ENCODE assay signal across 14 cellular contexts in the genomic region with DNA sequence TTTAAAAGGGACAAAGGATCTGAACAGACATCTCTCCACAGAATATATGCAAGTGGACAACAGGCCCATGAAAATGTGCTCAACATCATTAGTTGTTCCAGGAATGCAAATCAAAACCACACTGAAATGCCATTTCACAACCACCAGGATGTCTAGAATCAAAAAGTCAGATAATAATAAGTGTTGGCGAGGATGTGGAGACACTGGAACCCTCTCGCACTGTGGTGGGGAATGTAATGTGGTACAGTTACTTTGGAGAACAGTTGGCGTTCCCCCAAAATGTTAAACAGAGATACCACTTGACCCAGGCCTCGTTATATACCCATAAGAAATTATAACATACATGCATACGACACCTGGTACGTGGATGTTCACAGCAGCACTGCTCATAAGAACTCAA. TPM values are rescaled to one million over a fixed set of nuclear protein-coding genes. Genes with fewer than 3 reads are reported as not detected.
DNase-seq lines count a peak whose midpoint lies in the region; ATAC-seq and TF ChIP-seq lines count a peak whose summit lies in the region.
"Had no signal": no experiment of that assay in that cellular context is flagged by ENCODE, and none has a peak within 500 bp of the region (broad histone marks: within the 10 kb centered on the region; RNA-seq: fewer than 3 reads in every experiment).

No MANE protein-coding gene starts in this region.

- H3K27ac ChIP-seq in CD4-positive, alpha-beta T cell (ENCODE audit: low read depth, low read length) = peak overlapping the region; percentile 33
- H3K27ac ChIP-seq in thymus (ENCODE audit: low read depth) = peak overlapping the region; percentile 43
- H3K27ac ChIP-seq: HL-60 had no signal

- intact Hi-C loops in activated naive CD4-positive, alpha-beta T cell treated with anti-CD3 and anti-CD28 coated beads for 36 hours (cut with micrococcal nuclease) = no loop called here
- intact Hi-C loops in CD4-positive, alpha-beta T cell (cut with DNase I, micrococcal nuclease) = no loop called here

- H3K9me3 ChIP-seq in CD4-positive, alpha-beta T cell (ENCODE audit: control insufficient read depth, low read length) = no peaks in the 10 kb centered on the region
- H3K9me3 ChIP-seq in T-helper 17 cell (ENCODE audit: control insufficient read depth, low read length, poor library complexity, severe bottlenecking) = no peaks in the 10 kb centered on the region
- peaks cover 2% of the 10 kb centered on the region for H3K9me3 ChIP-seq in thymus (ENCODE audit: control insufficient read depth)
- H3K9me3 ChIP-seq: HAP-1 had no signal

- no peaks in the 10 kb centered on the region for H3K36me3 ChIP-seq in thymus (ENCODE audit: control insufficient read depth, insufficient read depth)
- H3K36me3 ChIP-seq: HAP-1 had no signal

- TF ChIP-seq CTCF in CD4-positive, alpha-beta T cell (IDR thresholded peaks at IDR 0.05) = no peak

- H3K27me3 ChIP-seq in CD4-positive, alpha-beta T cell (ENCODE audit: control insufficient read depth, insufficient read depth, low read length) = no peaks in the 10 kb centered on the region
- no peaks in the 10 kb centered on the region for H3K27me3 ChIP-seq in thymus (ENCODE audit: control insufficient read depth, insufficient read depth)

- H3K36me3 Mint-ChIP-seq in activated naive CD4-positive, alpha-beta T cell treated with anti-CD3 and anti-CD28 coated beads, Interleukin-2, amount 50 U/mL, for 24 hours = peaks cover 13% of the 10 kb centered on the region
- peaks cover 8% of the 10 kb centered on the region for H3K36me3 Mint-ChIP-seq in activated naive CD4-positive, alpha-beta T cell treated with anti-CD3 and anti-CD28 coated beads for 36 hours (ENCODE audit: low read depth)
- peaks cover 17% of the 10 kb centered on the region for H3K36me3 Mint-ChIP-seq in CD4-positive, alpha-beta T cell (ENCODE audit: low read depth)
- peaks cover 9% of the 10 kb centered on the region for H3K36me3 Mint-ChIP-seq in T-helper 17 cell (ENCODE audit: low read depth)

- peaks cover 41% of the 10 kb centered on the region for H3K4me1 ChIP-seq in thymus (ENCODE audit: control insufficient read depth, insufficient read depth, low read length)
- H3K4me1 ChIP-seq: HAP-1 had no signal

- peak overlapping the region; percentile 67 for H3K4me3 Mint-ChIP-seq in activated naive CD4-positive, alpha-beta T cell treated with anti-CD3 and anti-CD28 coated beads, Interleukin-2, amount 50 U/mL, for 24 hours
- no peak overlapping the region for H3K4me3 Mint-ChIP-seq in activated naive CD4-positive, alpha-beta T cell treated with anti-CD3 and anti-CD28 coated beads for 36 hours
- H3K4me3 Mint-ChIP-seq in CD4-positive, alpha-beta T cell = no peak overlapping the region
- peak overlapping the region; percentile 3 for H3K4me3 Mint-ChIP-seq in T-helper 17 cell
- H3K4me3 Mint-ChIP-seq: HFFc6 had no signal

- ATAC-seq in CD4-positive, alpha-beta T cell (ENCODE audit: poor library complexity) = no peak
- ATAC-seq in T-helper 17 cell = no peak
- no peak for ATAC-seq in HG03378 (IDR thresholded peaks at IDR 0.05; ENCODE audit: unreplicated experiment)

- 97% methylated on average over 6 of the region's 6 CpGs for WGBS in thymus

- CTCF ChIA-PET in activated naive CD4-positive, alpha-beta T cell treated with anti-CD3 and anti-CD28 coated beads for 36 hours (lab: Charles Lee) = interaction anchor here (0.6 kb wide), 1 partner anchor 242 kb away, joined by 3 read pairs; no protein-coding TSS in a partner anchor
- CTCF ChIA-PET in CD4-positive, alpha-beta T cell (lab: Charles Lee) = no interaction called here

- peaks cover 59% of the 10 kb centered on the region for H3K4me1 Mint-ChIP-seq in activated naive CD4-positive, alpha-beta T cell treated with anti-CD3 and anti-CD28 coated beads, Interleukin-2, amount 50 U/mL, for 24 hours
- peaks cover 48% of the 10 kb centered on the region for H3K4me1 Mint-ChIP-seq in activated naive CD4-positive, alpha-beta T cell treated with anti-CD3 and anti-CD28 coated beads for 36 hours (ENCODE audit: low read depth)
- peaks cover 73% of the 10 kb centered on the region for H3K4me1 Mint-ChIP-seq in CD4-positive, alpha-beta T cell (ENCODE audit: low read depth)
- H3K4me1 Mint-ChIP-seq in T-helper 17 cell = peaks cover 34% of the 10 kb centered on the region

- no peak overlapping the region for H3K4me3 ChIP-seq in thymus (ENCODE audit: low read length)
- H3K4me3 ChIP-seq: HAP-1 had no signal

- POLR2A ChIA-PET in CD4-positive, alpha-beta T cell (lab: Charles Lee) = interaction anchor here (3.0 to 5.4 kb wide), 4 partner anchors 15 to 43 kb away, joined by 10 to 104 read pairs (median 25); no protein-coding TSS in a partner anchor

- DNase-seq in activated naive CD4-positive, alpha-beta T cell treated with anti-CD3 and anti-CD28 coated beads for 36 hours = no peak
- DNase-seq in CD4-positive, alpha-beta T cell = no peak
- DNase-seq in T-helper 17 cell (no peak), RKO (ENCODE audit: low spot score) (no peak)
- DNase-seq: 8988T, AML-193, C1 segment of cervical spinal cord, DMS53, HFFc6 had no signal

- no peaks in the 10 kb centered on the region for H3K27me3 Mint-ChIP-seq in activated naive CD4-positive, alpha-beta T cell treated with anti-CD3 and anti-CD28 coated beads, Interleukin-2, amount 50 U/mL, for 24 hours
- no peaks in the 10 kb centered on the region for H3K27me3 Mint-ChIP-seq in activated naive CD4-positive, alpha-beta T cell treated with anti-CD3 and anti-CD28 coated beads for 36 hours (ENCODE audit: low read depth)
- no peaks in the 10 kb centered on the region for H3K27me3 Mint-ChIP-seq in CD4-positive, alpha-beta T cell
- no peaks in the 10 kb centered on the region for H3K27me3 Mint-ChIP-seq in T-helper 17 cell

- no peak overlapping the region for H3K27ac Mint-ChIP-seq in activated naive CD4-positive, alpha-beta T cell treated with anti-CD3 and anti-CD28 coated beads, Interleukin-2, amount 50 U/mL, for 24 hours
- H3K27ac Mint-ChIP-seq in activated naive CD4-positive, alpha-beta T cell treated with anti-CD3 and anti-CD28 coated beads for 36 hours = no peak overlapping the region
- peak overlapping the region; percentile 98 for H3K27ac Mint-ChIP-seq in CD4-positive, alpha-beta T cell
- H3K27ac Mint-ChIP-seq in T-helper 17 cell = peak overlapping the region; percentile 94
- H3K27ac Mint-ChIP-seq: HFFc6 had no signal

- no peaks in the 10 kb centered on the region for H3K9me3 Mint-ChIP-seq in activated naive CD4-positive, alpha-beta T cell treated with anti-CD3 and anti-CD28 coated beads, Interleukin-2, amount 50 U/mL, for 24 hours
- H3K9me3 Mint-ChIP-seq in activated naive CD4-positive, alpha-beta T cell treated with anti-CD3 and anti-CD28 coated beads for 36 hours = peaks cover 2% of the 10 kb centered on the region
- no peaks in the 10 kb centered on the region for H3K9me3 Mint-ChIP-seq in CD4-positive, alpha-beta T cell
- H3K9me3 Mint-ChIP-seq: HFFc6 had no signal

RNA-seq across cellular contexts. Expression of a gene that starts 38.6 kb away (rescaled TPM):
- total RNA-seq in activated naive CD4-positive, alpha-beta T cell treated with anti-CD3 and anti-CD28 coated beads for 36 hours = 1 to 10 TPM; 7.7 TPM
- total RNA-seq in CD4-positive, alpha-beta T cell = 10 to 100 TPM; 17.7 to 18.5 TPM
- total RNA-seq in T-helper 17 cell = 1 to 10 TPM; 2.2 to 6.8 TPM
- polyA plus RNA-seq in thymus = 5.4 TPM

Comparison
In these comparisons a context has a peak if more than half of its experiments do, and no peak if none do; other contexts are left out.
1. H3K4me3 Mint-ChIP-seq: peak in activated naive CD4-positive, alpha-beta T cell treated with anti-CD3 and anti-CD28 coated beads, Interleukin-2, amount 50 U/mL, for 24 hours (single experiment) and T-helper 17 cell (single experiment); none in activated naive CD4-positive, alpha-beta T cell treated with anti-CD3 and anti-CD28 coated beads for 36 hours (single experiment) and CD4-positive, alpha-beta T cell (single experiment).
2. H3K27ac Mint-ChIP-seq: peak in CD4-positive, alpha-beta T cell (single experiment) and T-helper 17 cell (single experiment); none in activated naive CD4-positive, alpha-beta T cell treated with anti-CD3 and anti-CD28 coated beads, Interleukin-2, amount 50 U/mL, for 24 hours (single experiment) and activated naive CD4-positive, alpha-beta T cell treated with anti-CD3 and anti-CD28 coated beads for 36 hours (single experiment).